In genomic region chr4:86497131-86497530, GRCh38 we compare ENCODE assay signal across 12 cellular contexts.
DNase-seq lines count a peak whose midpoint lies in the region; ATAC-seq, FAIRE-seq and TF ChIP-seq lines count a peak whose summit lies in the region.
"Had no signal": no experiment of that assay in that cellular context is flagged by ENCODE, and none has a peak within 500 bp of the region (broad histone marks: within the 10 kb centered on the region; RNA-seq: fewer than 3 reads in every experiment).

No MANE protein-coding gene starts in this region.

- DNase-seq in Right ventricle myocardium inferior (ENCODE audit: missing footprints) (no peak), right atrium auricular region (ENCODE audit: low spot score) (no peak), astrocyte of the hippocampus (ENCODE audit: low read depth, low spot score) (peak; percentile 46), kidney (no peak), upper lobe of right lung (no peak)
- DNase-seq in stimulated activated naive CD8-positive, alpha-beta T cell treated with anti-CD3 and anti-CD28 coated beads, Interleukin-15, Interleukin-2, amounts not matched to agents 100 U/mL and 50 U/mL, for 24 hours, result no peak
- DNase-seq: activated CD4-positive, alpha-beta memory T cell treated with anti-CD3 and anti-CD28 coated beads, Interleukin-2, amount 10 ng/mL, durations not matched to agents 7 days and 5 days; dermis blood vessel endothelial cell; stimulated activated CD4-positive, alpha-beta T cell treated with anti-CD3 and anti-CD28 coated beads, Interleukin-12 subunit alpha, Interleukin-12 subunit beta, amount 100 ng/mL, for 4 hours had no signal

- H3K9me3 ChIP-seq in right atrium auricular region (no peaks in the 10 kb centered on the region), kidney (ENCODE audit: control insufficient read depth in 1 of 2, low read length in 2 of 2) (no peaks in the 10 kb centered on the region), upper lobe of right lung (no peaks in the 10 kb centered on the region)

- intact Hi-C loops in Right ventricle myocardium inferior (cut with DNase I), result loop anchor here (1.0 kb wide), 1 partner anchor 398 kb away; no protein-coding TSS in a partner anchor
- intact Hi-C loops in kidney (cut with DNase I), result no loop called here
- intact Hi-C loops in upper lobe of right lung (cut with DNase I), result loop anchor here (5.0 kb wide), 1 partner anchor 395 kb away; the partner anchor contains the start of gene C4orf36

- H3K27ac ChIP-seq in right atrium auricular region (no peak overlapping the region), kidney (ENCODE audit: low read depth in 2 of 2, low read length in 2 of 2) (peak overlapping the region; percentile 15 to 39), upper lobe of right lung (no peak overlapping the region)

- no peak overlapping the region for H3K4me3 ChIP-seq in right atrium auricular region
- H3K4me3 ChIP-seq in kidney (ENCODE audit: low read length in 2 of 2), result no peak overlapping the region
- no peak overlapping the region for H3K4me3 ChIP-seq in upper lobe of right lung

- peak; percentile 75 for ATAC-seq in Right ventricle myocardium inferior
- peak; percentile 57 for ATAC-seq in upper lobe of right lung
- no peak for ATAC-seq in stimulated activated naive CD8-positive, alpha-beta T cell treated with anti-CD3 and anti-CD28 coated beads, Interleukin-15, Interleukin-2, amounts not matched to agents 100 U/mL and 50 U/mL, for 24 hours
- no peak for ATAC-seq in GM18907 (IDR thresholded peaks at IDR 0.05; ENCODE audit: unreplicated experiment)
- no peak for ATAC-seq in GM19397 (IDR thresholded peaks at IDR 0.05; ENCODE audit: unreplicated experiment)

- TF ChIP-seq CTCF in right atrium auricular region (IDR thresholded peaks at IDR 0.05) (no peak), kidney (IDR thresholded peaks at IDR 0.05; ENCODE audit: borderline replicate concordance, extremely low read depth, insufficient read depth) (no peak), upper lobe of right lung (IDR thresholded peaks at IDR 0.05) (no peak)

- H3K27me3 ChIP-seq in right atrium auricular region (no peaks in the 10 kb centered on the region), upper lobe of right lung (no peaks in the 10 kb centered on the region)

- H3K4me1 ChIP-seq in right atrium auricular region (no peaks in the 10 kb centered on the region), kidney (ENCODE audit: control insufficient read depth in 1 of 2, insufficient read depth in 1 of 2, low read depth in 1 of 2, low read length in 2 of 2) (peaks cover 11 to 24% of the 10 kb centered on the region in 2 donors), upper lobe of right lung (peaks cover 12% of the 10 kb centered on the region)

- FAIRE-seq in kidney (lab: Jason Lieb, UNC), result no peak
- FAIRE-seq: G401.6 had no signal

- H3K36me3 ChIP-seq in right atrium auricular region (no peaks in the 10 kb centered on the region), kidney (ENCODE audit: control insufficient read depth in 1 of 2, insufficient read depth in 2 of 2, low read length in 2 of 2) (no peaks in the 10 kb centered on the region), upper lobe of right lung (no peaks in the 10 kb centered on the region)

- H3K9ac ChIP-seq in kidney (ENCODE audit: low read length in 2 of 2), result no peak overlapping the region

Comparison
In these comparisons a context has a peak if more than half of its experiments do, and no peak if none do; other contexts are left out.
1. ATAC-seq: peak in Right ventricle myocardium inferior (single experiment) and upper lobe of right lung (single experiment); none in stimulated activated naive CD8-positive, alpha-beta T cell treated with anti-CD3 and anti-CD28 coated beads, Interleukin-15, Interleukin-2, amounts not matched to agents 100 U/mL and 50 U/mL, for 24 hours (single experiment), GM18907 (single experiment) and GM19397 (single experiment).
2. H3K27ac ChIP-seq: peak in kidney (2 of 2); none in right atrium auricular region (0 of 2) and upper lobe of right lung (single experiment).